ENCODE assay signal across 25 cellular contexts in the genomic region with DNA sequence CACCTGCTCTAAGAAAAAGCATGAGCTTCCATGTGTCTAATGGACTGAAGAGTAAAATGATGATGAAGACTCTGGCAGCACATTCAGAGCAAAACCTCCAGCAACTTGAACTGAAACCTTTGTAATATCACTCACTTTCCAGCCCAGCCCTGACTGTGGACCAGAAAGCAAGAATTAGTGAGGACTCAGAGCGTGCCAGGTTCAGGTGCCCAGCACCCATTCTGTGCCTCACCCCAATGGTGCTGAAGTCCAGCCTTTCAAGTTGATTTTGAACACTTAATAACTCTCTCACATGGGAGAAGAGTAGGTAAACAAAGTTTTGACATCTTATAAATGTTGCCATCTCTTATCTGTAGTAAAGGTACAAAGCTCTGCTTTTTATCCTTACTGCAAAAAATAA.
DNase-seq lines count a peak whose midpoint lies in the region; ATAC-seq, FAIRE-seq and TF ChIP-seq lines count a peak whose summit lies in the region.
"Had no signal": no experiment of that assay in that cellular context is flagged by ENCODE, and none has a peak within 500 bp of the region (broad histone marks: within the 10 kb centered on the region; RNA-seq: fewer than 3 reads in every experiment).

No MANE protein-coding gene starts in this region.

- no peaks in the 10 kb centered on the region for H3K36me3 Mint-ChIP-seq in stimulated activated memory B cell treated with anti-CD40 and anti-IgM and Interleukin-4, amounts not matched to agents 10 μg/mL and 1 μg/mL and 100 μg/mL, for 72 hours
- H3K36me3 Mint-ChIP-seq: CD14-positive monocyte; CD4-positive, alpha-beta memory T cell; CD4-positive, CD25-positive, alpha-beta regulatory T cell; CD8-positive, alpha-beta memory T cell had no signal

- no peaks in the 10 kb centered on the region for H3K36me3 ChIP-seq in esophagus muscularis mucosa
- no peaks in the 10 kb centered on the region for H3K36me3 ChIP-seq in small intestine (ENCODE audit: control insufficient read depth in 2 of 2, insufficient read depth in 2 of 2, low read length in 2 of 2)
- no peaks in the 10 kb centered on the region for H3K36me3 ChIP-seq in right atrium auricular region
- H3K36me3 ChIP-seq: BE2C, BLaER1 had no signal

- no peak for TF ChIP-seq POLR2A in esophagus muscularis mucosa (IDR thresholded peaks at IDR 0.05; ENCODE audit: low read depth)

- H3K27me3 ChIP-seq in esophagus muscularis mucosa (no peaks in the 10 kb centered on the region), small intestine (ENCODE audit: control insufficient read depth in 2 of 2, insufficient read depth in 2 of 2, low read length in 2 of 2) (no peaks in the 10 kb centered on the region), right atrium auricular region (no peaks in the 10 kb centered on the region)
- H3K27me3 ChIP-seq: BE2C, BLaER1 had no signal

- peak; percentile 10 for ATAC-seq in stimulated activated memory B cell treated with anti-CD40 and anti-IgM and Interleukin-4, amounts not matched to agents 10 μg/mL and 1 μg/mL and 100 μg/mL, for 72 hours

- no peak for TF ChIP-seq EP300 in esophagus muscularis mucosa (IDR thresholded peaks at IDR 0.05)

- no peak for FAIRE-seq in small intestine (lab: Jason Lieb, UNC)
- FAIRE-seq: A204.1, G401.6, GM12891, GM19239 had no signal

- H3K9me3 Mint-ChIP-seq in stimulated activated memory B cell treated with anti-CD40 and anti-IgM and Interleukin-4, amounts not matched to agents 10 μg/mL and 1 μg/mL and 100 μg/mL, for 72 hours: no peaks in the 10 kb centered on the region
- H3K9me3 Mint-ChIP-seq: CD4-positive, alpha-beta memory T cell; CD4-positive, CD25-positive, alpha-beta regulatory T cell; CD8-positive, alpha-beta memory T cell had no signal

- peaks cover 0 to 8% (median 0%) of the 10 kb centered on the region in 4 donors for H3K4me1 ChIP-seq in esophagus muscularis mucosa
- no peaks in the 10 kb centered on the region for H3K4me1 ChIP-seq in small intestine (ENCODE audit: control insufficient read depth in 2 of 2, insufficient read depth in 1 of 2, low read depth in 1 of 2, low read length in 1 of 2)
- no peaks in the 10 kb centered on the region for H3K4me1 ChIP-seq in right atrium auricular region
- H3K4me1 ChIP-seq: BLaER1 had no signal

- intact Hi-C loops in esophagus muscularis mucosa (cut with DNase I): no loop called here

- H3K9me3 ChIP-seq in esophagus muscularis mucosa: no peaks in the 10 kb centered on the region
- H3K9me3 ChIP-seq in small intestine (ENCODE audit: control insufficient read depth, low read depth): no peaks in the 10 kb centered on the region
- H3K9me3 ChIP-seq in right atrium auricular region: no peaks in the 10 kb centered on the region
- H3K9me3 ChIP-seq: BE2C, BLaER1 had no signal

- H3K4me3 ChIP-seq in esophagus muscularis mucosa (no peak overlapping the region), small intestine (ENCODE audit: low read depth in 1 of 2, low read length in 2 of 2) (no peak overlapping the region), right atrium auricular region (no peak overlapping the region)
- H3K4me3 ChIP-seq: BLaER1 had no signal

- H3K4me1 Mint-ChIP-seq in stimulated activated memory B cell treated with anti-CD40 and anti-IgM and Interleukin-4, amounts not matched to agents 10 μg/mL and 1 μg/mL and 100 μg/mL, for 72 hours: no peaks in the 10 kb centered on the region
- H3K4me1 Mint-ChIP-seq: CD14-positive monocyte; CD4-positive, alpha-beta memory T cell; CD4-positive, CD25-positive, alpha-beta regulatory T cell; CD8-positive, alpha-beta memory T cell had no signal

- H3K27me3 Mint-ChIP-seq in stimulated activated memory B cell treated with anti-CD40 and anti-IgM and Interleukin-4, amounts not matched to agents 10 μg/mL and 1 μg/mL and 100 μg/mL, for 72 hours: peaks cover 13% of the 10 kb centered on the region

- H3K27ac ChIP-seq in esophagus muscularis mucosa (replicated peaks in 1 of 4) (no peak overlapping the region), small intestine (ENCODE audit: low read depth in 1 of 2, low read length in 1 of 2) (no peak overlapping the region), right atrium auricular region (no peak overlapping the region)
- H3K27ac ChIP-seq: BLaER1 had no signal

- 73% methylated on average over 1 of the region's 1 CpG for WGBS in esophagus muscularis mucosa
- WGBS in small intestine, 3 donors: 12 to 53% (median 26%) methylated on average over 1 of the region's 1 CpG

- H3K27ac Mint-ChIP-seq in stimulated activated memory B cell treated with anti-CD40 and anti-IgM and Interleukin-4, amounts not matched to agents 10 μg/mL and 1 μg/mL and 100 μg/mL, for 72 hours: no peak overlapping the region
- H3K27ac Mint-ChIP-seq: CD14-positive monocyte; CD4-positive, alpha-beta memory T cell; CD4-positive, CD25-positive, alpha-beta regulatory T cell; CD8-positive, alpha-beta memory T cell had no signal

- no peak overlapping the region for H3K4me3 Mint-ChIP-seq in stimulated activated memory B cell treated with anti-CD40 and anti-IgM and Interleukin-4, amounts not matched to agents 10 μg/mL and 1 μg/mL and 100 μg/mL, for 72 hours
- H3K4me3 Mint-ChIP-seq: CD14-positive monocyte; CD4-positive, alpha-beta memory T cell; CD4-positive, CD25-positive, alpha-beta regulatory T cell; CD8-positive, alpha-beta memory T cell had no signal

- no peak for TF ChIP-seq CTCF in esophagus muscularis mucosa (IDR thresholded peaks at IDR 0.05)
- no peak for TF ChIP-seq CTCF in right atrium auricular region (IDR thresholded peaks at IDR 0.05)

- peak; percentile 50 for DNase-seq in esophagus muscularis mucosa (ENCODE audit: extremely low spot score)
- DNase-seq in small intestine: peak; percentile 22
- no peak for DNase-seq in effector CD8-positive, alpha-beta T cell (lab: John Stamatoyannopoulos, UW)
- DNase-seq in right atrium auricular region (ENCODE audit: low spot score): no peak
- DNase-seq in DMS53 treated with DMSO at 0.1 percent for 48 hours (lab: John Stamatoyannopoulos, UW; ENCODE audit: unreplicated experiment): no peak
- DNase-seq: 8988T; ACHN; BE2C; C1 segment of cervical spinal cord; CD4-positive, alpha-beta memory T cell; CD4-positive, CD25-positive, alpha-beta regulatory T cell; CD8-positive, alpha-beta memory T cell; COR-L47; DMS 273 treated with DMSO at 0.1 percent for 48 hours; DMS153; DMS53; DMS79 treated with DMSO at 0.1 percent for 48 hours; GF-D8 had no signal

Comparison
In these comparisons a context has a peak if more than half of its experiments do, and no peak if none do; other contexts are left out.
1. DNase-seq: peak in esophagus muscularis mucosa (single experiment) and small intestine (single experiment); none in effector CD8-positive, alpha-beta T cell (single experiment), right atrium auricular region (single experiment) and DMS53 treated with DMSO at 0.1 percent for 48 hours (single experiment).